Comparison of ENCODE assay signal across 8 cellular contexts in genomic region chr19:23395041-23395721, GRCh38. TPM values are rescaled to one million over a fixed set of nuclear protein-coding genes. Genes with fewer than 3 reads are reported as not detected.
DNase-seq lines count a peak whose midpoint lies in the region; ATAC-seq and TF ChIP-seq lines count a peak whose summit lies in the region.

ZNF91 (minus strand) TSS chr19:23395471; CDS start chr19:23395354, 117 bp downstream.

- H3K27ac ChIP-seq in foreskin keratinocyte (peak within 1 kb of the TSS; percentile 95), neural progenitor cell (peak within 1 kb of the TSS; percentile 99)

- DNase-seq in DMS53 treated with DMSO at 0.1 percent for 48 hours (lab: John Stamatoyannopoulos, UW; ENCODE audit: unreplicated experiment) (peak; percentile 88), SHP77 treated with DMSO at 0.1 percent for 48 hours (lab: John Stamatoyannopoulos, UW) (peak; percentile 94), foreskin keratinocyte (peak; percentile 86 to 94), neural progenitor cell (ENCODE audit: low spot score) (peak; percentile 98), stromal cell of bone marrow (ENCODE audit: low read depth) (peak; percentile 97)
- DNase-seq in Jurkat, Clone E6-1 (ENCODE audit: low read depth, low spot score), result peak; percentile 97
- DNase-seq in activated gamma-delta T cell treated with anti-CD3 and anti-CD28 coated beads, Interleukin-2, amount 50 U/mL, for 16 hours (ENCODE audit: low read depth), result peak; percentile 85

- no peaks in the 10 kb centered on the region for H3K9me3 ChIP-seq in neural progenitor cell (ENCODE audit: low read depth)

- peak within 1 kb of the TSS; percentile 98 for H3K4me3 Mint-ChIP-seq in neural progenitor cell

- H3K4me3 ChIP-seq in Jurkat, Clone E6-1 (ENCODE audit: low read length), result peak within 1 kb of the TSS; percentile 90
- peak within 1 kb of the TSS; percentile 81 for H3K4me3 ChIP-seq in neural progenitor cell

- H4K20me1 ChIP-seq in neural progenitor cell (ENCODE audit: low read depth), result peaks cover 25% of the 10 kb centered on the region

- peaks cover 36% of the 10 kb centered on the region for H3K9me3 Mint-ChIP-seq in neural progenitor cell

- H3K27me3 ChIP-seq in foreskin keratinocyte (no peaks in the 10 kb centered on the region), neural progenitor cell (no peaks in the 10 kb centered on the region)

- H3K36me3 Mint-ChIP-seq in neural progenitor cell, result peaks cover 48% of the 10 kb centered on the region

- no peaks in the 10 kb centered on the region for H3K36me3 ChIP-seq in neural progenitor cell

- peak within 1 kb of the TSS; percentile 90 for H3K4me2 ChIP-seq in neural progenitor cell

- TF ChIP-seq CTCF in foreskin keratinocyte (conservative IDR thresholded peaks at IDR 0.05) (no peak), neural progenitor cell (IDR thresholded peaks at IDR 0.05) (no peak)

- H2AFZ ChIP-seq in neural progenitor cell (replicated peaks), result peak within 1 kb of the TSS; percentile 80

- ATAC-seq in GM21619 (IDR thresholded peaks at IDR 0.05; ENCODE audit: unreplicated experiment) (peak; percentile 96), foreskin keratinocyte (peak; percentile 97)

- peaks cover 51% of the 10 kb centered on the region for H3K79me2 ChIP-seq in neural progenitor cell (ENCODE audit: low read depth)

- H3K27ac Mint-ChIP-seq in neural progenitor cell, result peak within 1 kb of the TSS; percentile 99

- no peaks in the 10 kb centered on the region for H3F3A ChIP-seq in neural progenitor cell (ENCODE audit: low read depth)

- H3K4me1 ChIP-seq in foreskin keratinocyte, result no peaks in the 10 kb centered on the region
- H3K4me1 ChIP-seq in neural progenitor cell, result peaks cover 11% of the 10 kb centered on the region

- no peaks in the 10 kb centered on the region for H3K27me3 Mint-ChIP-seq in neural progenitor cell (ENCODE audit: insufficient read depth, low read depth)

- peak within 1 kb of the TSS; percentile 98 for H3K9ac ChIP-seq in neural progenitor cell

- peaks cover 3% of the 10 kb centered on the region for H3K4me1 Mint-ChIP-seq in neural progenitor cell

RNA-seq across cellular contexts. Expression of gene ZNF91, which starts in this region (rescaled TPM):
- not detected for polyA plus RNA-seq in Jurkat, Clone E6-1 (2012; ENCODE audit: insufficient read depth, insufficient read length)
- total RNA-seq in foreskin keratinocyte (9.8 and 10.3 TPM in 2 replicates), neural progenitor cell (ENCODE audit: low replicate concordance) (69.7 and 105 TPM in 2 replicates)
- 2.7 TPM in 2 replicates for polyA plus RNA-seq in foreskin keratinocyte

Comparison
In these comparisons a context has a peak if more than half of its experiments do, and no peak if none do; other contexts are left out.
1. Peak in every context shown above with its lines: DNase-seq, ATAC-seq, H3K4me3 ChIP-seq and H3K27ac ChIP-seq.